Comparison of ENCODE assay signal across 17 cellular contexts in the genomic region with DNA sequence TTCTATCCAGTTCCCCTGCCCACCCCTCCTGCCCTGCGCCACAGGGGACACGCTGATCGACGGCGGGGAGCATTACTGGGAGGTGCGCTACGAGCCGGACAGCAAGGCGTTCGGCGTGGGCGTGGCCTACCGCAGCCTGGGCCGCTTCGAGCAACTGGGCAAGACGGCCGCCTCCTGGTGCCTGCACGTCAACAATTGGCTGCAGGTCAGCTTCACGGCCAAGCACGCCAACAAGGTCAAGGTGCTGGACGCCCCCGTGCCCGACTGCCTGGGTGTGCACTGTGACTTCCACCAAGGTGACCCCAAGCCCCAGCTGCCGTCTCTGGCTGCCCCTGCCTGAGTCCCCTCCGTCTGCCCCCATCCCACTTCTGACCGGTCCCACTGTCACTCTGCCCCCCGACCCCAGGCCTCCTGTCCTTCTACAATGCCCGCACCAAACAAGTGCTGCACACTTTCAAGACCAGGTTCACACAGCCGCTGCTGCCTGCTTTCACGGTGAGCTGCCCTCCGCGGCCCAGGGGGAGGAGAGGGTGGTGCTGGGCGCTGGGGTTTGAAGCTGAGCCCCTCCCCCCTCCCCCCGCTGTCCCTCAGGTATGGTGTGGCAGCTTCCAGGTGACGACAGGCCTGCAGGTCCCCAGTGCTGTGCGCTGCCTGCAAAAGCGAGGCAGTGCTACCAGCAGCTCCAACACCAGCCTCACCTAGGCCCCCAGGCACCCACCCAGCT. TPM values are rescaled to one million over a fixed set of nuclear protein-coding genes. Genes with fewer than 3 reads are reported as not detected.
"Had no signal": no experiment of that assay in that cellular context is flagged by ENCODE, and none has a peak within 500 bp of the region (broad histone marks: within the 10 kb centered on the region; RNA-seq: fewer than 3 reads in every experiment).

No MANE protein-coding gene starts in this region.

- H3K36me3 ChIP-seq: esophagus muscularis mucosa had no signal

- H3K27ac ChIP-seq: brain microvascular endothelial cell, esophagus muscularis mucosa, tibial artery had no signal

- H3K4me3 ChIP-seq: esophagus muscularis mucosa, tibial artery had no signal

- H3K27me3 ChIP-seq: brain microvascular endothelial cell had no signal

- FAIRE-seq: endometrium had no signal

- ATAC-seq: activated CD4-positive, CD25-positive, alpha-beta regulatory T cell treated with anti-CD3 and anti-CD28 coated beads, Interleukin-2, amount 50 U/mL, for 24 hours; left cardiac atrium had no signal

- DNase-seq: activated CD4-positive, alpha-beta T cell treated with anti-CD3 and anti-CD28 coated beads, Interleukin-2, amount 50 U/mL, for 4 hours; activated effector memory CD4-positive, alpha-beta T cell treated with Interleukin-2 at 50 U/mL for 16 hours; activated T-cell treated with anti-CD3 and anti-CD28 coated beads, Interleukin-2, amount 50 U/mL, for 1 hour; amniotic stem cell; brain microvascular endothelial cell; hypothalamus; left cardiac atrium; nephron progenitor cell; tibial artery had no signal

RNA-seq across cellular contexts. Expression of a gene that starts 18.7 kb away (rescaled TPM):
- total RNA-seq: left cardiac atrium, skeletal muscle tissue had no signal

RNA-seq across cellular contexts. Expression of a gene that starts 20.9 kb away (rescaled TPM):
- total RNA-seq: dermis microvascular lymphatic vessel endothelial cell, esophagus muscularis mucosa, fibroblast of villous mesenchyme, osteocyte had no signal

RNA-seq across cellular contexts. Expression of a gene that starts 44.0 kb away (rescaled TPM):
- total RNA-seq: dermis microvascular lymphatic vessel endothelial cell; esophagus muscularis mucosa; fibroblast of villous mesenchyme; osteocyte; T-helper 2 cell treated with Interferon-gamma antibody and Interleukin-4, amounts not matched to agents 100 ng/mL and 5 ng/mL, for 36 hours had no signal
